Comparison of ENCODE assay signal across 14 cellular contexts in the genomic region with DNA sequence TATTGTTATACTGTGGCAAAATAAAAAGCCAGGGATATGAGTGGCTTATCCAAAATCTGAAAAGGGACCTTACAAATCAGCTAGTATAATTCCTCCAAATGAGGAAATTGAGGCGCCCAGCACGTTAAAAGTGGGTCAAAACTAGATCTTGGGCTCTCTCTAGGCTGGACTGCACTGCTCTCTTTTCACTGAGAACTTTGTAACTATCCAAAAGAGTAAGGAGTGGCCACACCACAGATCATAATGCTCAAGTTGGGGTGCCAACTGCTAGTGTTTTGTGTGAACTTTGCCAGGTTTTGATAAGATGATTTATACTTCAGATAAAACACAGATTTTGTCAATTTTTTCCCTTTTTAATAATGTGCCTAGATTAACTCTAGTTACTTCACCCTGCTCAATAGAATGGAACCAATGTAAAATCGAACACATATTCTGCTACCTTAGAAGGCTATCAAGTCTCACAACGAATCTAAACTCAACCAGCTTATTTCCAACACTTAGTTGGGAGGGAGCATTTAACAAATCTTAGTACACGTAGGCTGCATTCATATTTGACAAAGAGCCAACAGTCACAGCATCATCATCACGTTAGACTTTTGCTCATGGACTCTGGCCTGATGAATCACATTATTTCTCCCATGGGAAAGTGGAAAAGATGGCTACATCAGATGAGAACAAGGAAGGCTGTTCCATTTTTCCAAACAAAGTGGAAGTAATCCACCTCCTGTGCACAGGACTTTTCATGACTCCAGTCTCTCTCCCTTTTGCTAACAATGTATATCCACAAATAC.
DNase-seq lines count a peak whose midpoint lies in the region; ATAC-seq lines count a peak whose summit lies in the region.
"Had no signal": no experiment of that assay in that cellular context is flagged by ENCODE, and none has a peak within 500 bp of the region (broad histone marks: within the 10 kb centered on the region; RNA-seq: fewer than 3 reads in every experiment).

No MANE protein-coding gene starts in this region.

- no peak overlapping the region for H3K4me2 ChIP-seq in Karpas-422 (ENCODE audit: low read depth, low read length, poor library complexity, severe bottlenecking)

- H3K27me3 ChIP-seq in ACC112 (ENCODE audit: insufficient read depth, low read length) (no peaks in the 10 kb centered on the region), Karpas-422 (ENCODE audit: low read length) (no peaks in the 10 kb centered on the region)
- H3K27me3 ChIP-seq: right lobe of liver, tibial nerve had no signal

- ATAC-seq in GM21619 (IDR thresholded peaks at IDR 0.05; ENCODE audit: unreplicated experiment) (no peak), GM21737 (IDR thresholded peaks at IDR 0.05; ENCODE audit: unreplicated experiment) (no peak), GM19463 (IDR thresholded peaks at IDR 0.05; ENCODE audit: unreplicated experiment) (no peak)
- ATAC-seq: activated CD8-positive, alpha-beta T cell treated with anti-CD3 and anti-CD28 coated beads for 36 hours; right lobe of liver had no signal

- H3K4me1 ChIP-seq in ACC112 (ENCODE audit: control insufficient read depth, insufficient read depth, low read length, unreplicated experiment) (peaks cover 27% of the 10 kb centered on the region), Karpas-422 (ENCODE audit: low read length) (no peaks in the 10 kb centered on the region)
- H3K4me1 ChIP-seq: right lobe of liver, tibial nerve had no signal

- peaks cover 7% of the 10 kb centered on the region for H3K79me2 ChIP-seq in ACC112 (ENCODE audit: control insufficient read depth, insufficient read depth, low read length, unreplicated experiment)
- no peaks in the 10 kb centered on the region for H3K79me2 ChIP-seq in Karpas-422 (ENCODE audit: low read length)

- peak; percentile 20 for DNase-seq in Karpas-422
- peak; percentile 71 for DNase-seq in dermis blood vessel endothelial cell
- DNase-seq in lung microvascular endothelial cell (ENCODE audit: low read depth in 2 of 2), result peak; percentile 54 to 78
- no peak for DNase-seq in NCI-H345 (lab: John Stamatoyannopoulos, UW)
- DNase-seq: activated CD8-positive, alpha-beta T cell treated with anti-CD3 and anti-CD28 coated beads for 36 hours; activated naive CD4-positive, alpha-beta T cell treated with anti-CD3 and anti-CD28 coated beads, Interleukin-2, amount 50 U/mL, for 16 hours; AML-193; endodermal cell; right lobe of liver had no signal

- no peak overlapping the region for H3K9ac ChIP-seq in Karpas-422 (ENCODE audit: low read length)

- no peaks in the 10 kb centered on the region for H4K20me1 ChIP-seq in Karpas-422 (ENCODE audit: insufficient read depth, low read depth, low read length)

- peak overlapping the region; percentile 66 for H2AFZ ChIP-seq in ACC112 (ENCODE audit: low read length, unreplicated experiment)
- no peak overlapping the region for H2AFZ ChIP-seq in Karpas-422 (ENCODE audit: low read length)

- H3K9me3 ChIP-seq in Karpas-422 (ENCODE audit: low read length), result no peaks in the 10 kb centered on the region
- H3K9me3 ChIP-seq: right lobe of liver, tibial nerve had no signal

- no peaks in the 10 kb centered on the region for H3K9me2 ChIP-seq in Karpas-422 (replicated peaks; ENCODE audit: insufficient read depth, low read length)

- H3K27ac ChIP-seq in ACC112 (ENCODE audit: low read depth, low read length) (peak overlapping the region; percentile 85), Karpas-422 (ENCODE audit: low read length) (no peak overlapping the region)
- H3K27ac ChIP-seq: right lobe of liver had no signal

- H3K4me3 ChIP-seq in ACC112 (ENCODE audit: low read depth, low read length) (peak overlapping the region; percentile 26; the same call in 1 of the 2 replicates), Karpas-422 (ENCODE audit: low read length) (no peak overlapping the region)
- H3K4me3 ChIP-seq: right lobe of liver, tibial nerve had no signal

- H3K36me3 ChIP-seq in ACC112 (ENCODE audit: insufficient read depth, low read length), result no peaks in the 10 kb centered on the region
- H3K36me3 ChIP-seq in Karpas-422 (ENCODE audit: insufficient read depth, low read length), result no peaks in the 10 kb centered on the region
- H3K36me3 ChIP-seq: right lobe of liver, tibial nerve had no signal
